ENCODE assay signal across 8 cellular contexts in genomic region chr6:158027590-158028285, GRCh38. TPM values are rescaled to one million over a fixed set of nuclear protein-coding genes. Genes with fewer than 3 reads are reported as not detected.
DNase-seq lines count a peak whose midpoint lies in the region; FAIRE-seq and TF ChIP-seq lines count a peak whose summit lies in the region.

No MANE protein-coding gene starts in this region.

- H3K4me3 ChIP-seq in esophagus squamous epithelium: no peak overlapping the region

- in situ Hi-C loops in Caki2 (cut with HindIII; ENCODE audit: low pct_unique_long_range_greater_than_20kb, low sequenced_read_pairs): no loop called here

- no peak for FAIRE-seq in RCC 7860 (lab: Jason Lieb, UNC)

- DNase-seq in Caki2 (ENCODE audit: low read depth): peak; percentile 21
- peak; percentile 11 for DNase-seq in RCC 7860 (ENCODE audit: low spot score)
- DNase-seq in esophagus squamous epithelium (lab: John Stamatoyannopoulos, UW): no peak
- peak; percentile 11 for DNase-seq in pons (ENCODE audit: low spot score)
- DNase-seq in NCI-H2171 treated with DMSO at 0.1 percent for 48 hours (lab: John Stamatoyannopoulos, UW): no peak
- DNase-seq in NCI-H187 treated with DMSO at 0.1 percent for 48 hours (lab: John Stamatoyannopoulos, UW): no peak
- DNase-seq in Kasumi-1 (lab: John Stamatoyannopoulos, UW): no peak
- DNase-seq in RPMI8226: no peak

- no peak for TF ChIP-seq CTCF in esophagus squamous epithelium (IDR thresholded peaks at IDR 0.05)

- 76 to 78% methylated on average over 20 to 22 of the region's 22 CpGs for WGBS in esophagus squamous epithelium, 2 donors

- no peaks in the 10 kb centered on the region for H3K27me3 ChIP-seq in esophagus squamous epithelium

- TF ChIP-seq POLR2A in esophagus squamous epithelium (IDR thresholded peaks at IDR 0.05): no peak

- intact Hi-C loops in esophagus squamous epithelium (cut with DNase I): no loop called here

- peak overlapping the region; percentile 5 to 91 (median 74) for H3K27ac ChIP-seq in esophagus squamous epithelium

- no peaks in the 10 kb centered on the region for H3K9me3 ChIP-seq in esophagus squamous epithelium

- peaks cover 20 to 59% (median 46%) of the 10 kb centered on the region in 3 donors for H3K4me1 ChIP-seq in esophagus squamous epithelium

- H3K36me3 ChIP-seq in esophagus squamous epithelium: peaks cover 0 to 14% (median 0%) of the 10 kb centered on the region in 3 donors

RNA-seq across cellular contexts. Expression of gene SYNJ2, which starts 46.1 kb away (rescaled TPM):
- total RNA-seq in Caki2 (2014; rRNA removed; shearing (Covaris generic); ENCODE audit: low replicate concordance): 14.2 and 21.3 TPM in 2 replicates
- total RNA-seq in esophagus squamous epithelium: 10 to 100 TPM in 2 of 4 donors, 1 to 10 TPM in 2; 6.6 to 15.6 (median 9.8) TPM

Comparison
In these comparisons a context has a peak if more than half of its experiments do, and no peak if none do; other contexts are left out.
1. DNase-seq: peak in Caki2 (single experiment), RCC 7860 (single experiment) and pons (single experiment); none in esophagus squamous epithelium (single experiment), NCI-H2171 treated with DMSO at 0.1 percent for 48 hours (single experiment), NCI-H187 treated with DMSO at 0.1 percent for 48 hours (single experiment), Kasumi-1 (0 of 2) and RPMI8226 (single experiment).